In genomic region chr3:42443819-42444436, GRCh38 we compare ENCODE assay signal across 8 cellular contexts. TPM values are rescaled to one million over a fixed set of nuclear protein-coding genes. Genes with fewer than 3 reads are reported as not detected.
DNase-seq lines count a peak whose midpoint lies in the region; ATAC-seq and TF ChIP-seq lines count a peak whose summit lies in the region.

No MANE protein-coding gene starts in this region.

- no peak for TF ChIP-seq POLR2A in ovary (IDR thresholded peaks at IDR 0.05)
- no peak for TF ChIP-seq POLR2A in tibial nerve (IDR thresholded peaks at IDR 0.05)

- no peak overlapping the region for H3K27ac ChIP-seq in ovary
- H3K27ac ChIP-seq in tibial nerve, result no peak overlapping the region

- DNase-seq in Caco-2 (peak; percentile 81 to 89), MG63 (peak; percentile 48), SK-MEL-5 (ENCODE audit: low read depth, low spot score) (peak; percentile 87), activated gamma-delta T cell treated with Interleukin-2 at 50 U/mL for 16 hours (peak; percentile 75), germinal center (ENCODE audit: low spot score) (peak; percentile 79), ovary (peak; percentile 36 to 72 (median 59)), tibial nerve (ENCODE audit: low spot score in 2 of 2) (peak; percentile 70 to 83)

- 21 to 28% (median 26%) methylated on average over 9 of the region's 9 CpGs for WGBS in ovary, 3 donors
- WGBS in tibial nerve, 2 donors, result 28 to 32% methylated on average over 9 of the region's 9 CpGs

- no peaks in the 10 kb centered on the region for H3K36me3 Mint-ChIP-seq in Caco-2 (ENCODE audit: insufficient read depth, unreplicated experiment)

- ATAC-seq in GM21526 (IDR thresholded peaks at IDR 0.05; ENCODE audit: low FRiP score, unreplicated experiment), result peak; percentile 74

- H3K4me1 Mint-ChIP-seq in Caco-2 (ENCODE audit: low read depth, unreplicated experiment), result no peaks in the 10 kb centered on the region

- in situ Hi-C loops in SK-MEL-5 (cut with HindIII; ENCODE audit: low pct_unique_long_range_greater_than_20kb, low sequenced_read_pairs), result no loop called here

- no peak overlapping the region for H3K4me3 Mint-ChIP-seq in Caco-2 (ENCODE audit: unreplicated experiment)

- H3K4me3 ChIP-seq in Caco-2 (ENCODE audit: low read depth, low read length), result no peak overlapping the region
- H3K4me3 ChIP-seq in MG63, result no peak overlapping the region
- no peak overlapping the region for H3K4me3 ChIP-seq in ovary
- H3K4me3 ChIP-seq in tibial nerve, result no peak overlapping the region

- H3K27me3 ChIP-seq in Caco-2 (replicated peaks; ENCODE audit: control insufficient read depth, insufficient read depth, low read length) (no peaks in the 10 kb centered on the region), MG63 (no peaks in the 10 kb centered on the region), ovary (no peaks in the 10 kb centered on the region), tibial nerve (no peaks in the 10 kb centered on the region)

- intact Hi-C loops in Caco-2 (cut with micrococcal nuclease; ENCODE audit: unreplicated experiment), result loop anchor here (1.0 to 10.0 kb wide), 4 partner anchors 197 to 549 kb away; no protein-coding TSS in a partner anchor
- intact Hi-C loops in ovary (cut with DNase I), result loop anchor here in 1 of 4 donors (5.0 kb wide), 1 partner anchor 212 kb away; no protein-coding TSS in a partner anchor

- CTCF ChIA-PET in Caco-2 (lab: Charles Lee), result interaction anchor here (0.5 to 1.7 kb wide), 8 partner anchors 181 to 970 kb away, joined by 3 to 35 read pairs (median 4); no protein-coding TSS in a partner anchor

- H3K9me3 Mint-ChIP-seq in Caco-2 (ENCODE audit: unreplicated experiment), result no peaks in the 10 kb centered on the region

- no peak overlapping the region for H3K27ac Mint-ChIP-seq in Caco-2 (ENCODE audit: unreplicated experiment)

- peaks cover 5% of the 10 kb centered on the region for H3K27me3 Mint-ChIP-seq in Caco-2 (ENCODE audit: insufficient read depth, unreplicated experiment)

- TF ChIP-seq CTCF in Caco-2 (IDR thresholded peaks at IDR 0.05; ENCODE audit: insufficient read depth in 1 of 2, low read depth in 1 of 2, low read length in 1 of 2, severe bottlenecking in 1 of 2, unreplicated experiment in 1 of 2) (peak; percentile 92 to 93), ovary (IDR thresholded peaks at IDR 0.05) (peak in 2 of 3 donors; percentile 37 to 47), tibial nerve (IDR thresholded peaks at IDR 0.05) (peak; percentile 89 to 92 (median 90))

- BruUV-seq in Caco-2 (replicated peaks; lab: Mats Ljungman, UMichigan), result no TSS peak

- H3K36me3 ChIP-seq in Caco-2 (ENCODE audit: control insufficient read depth, insufficient read depth, low read length) (no peaks in the 10 kb centered on the region), MG63 (no peaks in the 10 kb centered on the region), ovary (no peaks in the 10 kb centered on the region), tibial nerve (no peaks in the 10 kb centered on the region)

- no peak for TF ChIP-seq EP300 in ovary (IDR thresholded peaks at IDR 0.05)
- no peak for TF ChIP-seq EP300 in tibial nerve (IDR thresholded peaks at IDR 0.05)

- POLR2A ChIA-PET in Caco-2 (lab: Charles Lee), result interaction anchor here (0.5 kb wide), 1 partner anchor 195 kb away, joined by 3 read pairs; no protein-coding TSS in a partner anchor

- no peaks in the 10 kb centered on the region for H3K9me3 ChIP-seq in Caco-2
- no peaks in the 10 kb centered on the region for H3K9me3 ChIP-seq in MG63
- H3K9me3 ChIP-seq in ovary, result no peaks in the 10 kb centered on the region
- no peaks in the 10 kb centered on the region for H3K9me3 ChIP-seq in tibial nerve

- H3K4me1 ChIP-seq in Caco-2 (no peaks in the 10 kb centered on the region), ovary (ENCODE audit: insufficient read depth) (no peaks in the 10 kb centered on the region), tibial nerve (no peaks in the 10 kb centered on the region)

RNA-seq across cellular contexts. Expression of gene LYZL4, which starts 33.5 kb away (rescaled TPM):
- total RNA-seq in Caco-2 (2022) (not detected in 2 replicates), ovary (not detected), tibial nerve (not detected)
- total RNA-seq in MG63 (2014; rRNA removed; shearing (Covaris generic); ENCODE audit: low replicate concordance), result not detected in 2 replicates
- total RNA-seq in SK-MEL-5 (2014; rRNA removed; shearing (Covaris generic)), result not detected in 2 replicates
- not detected in 2 replicates for polyA plus RNA-seq in SK-MEL-5 (2015; cell fraction: cytosol; rRNA removed)
- not detected in 2 replicates for polyA plus RNA-seq in SK-MEL-5 (2015; cell fraction: nucleus; rRNA removed)
- not detected for polyA plus RNA-seq in ovary

RNA-seq across cellular contexts. Expression of gene VIPR1, which starts 58.5 kb away (rescaled TPM):
- total RNA-seq in Caco-2 (2022), result 3.7 and 3.8 TPM in 2 replicates
- total RNA-seq in MG63 (2014; rRNA removed; shearing (Covaris generic); ENCODE audit: low replicate concordance), result not detected in 2 replicates
- 0.34 TPM in 1 of 2 replicates, not detected in the other for total RNA-seq in SK-MEL-5 (2014; rRNA removed; shearing (Covaris generic))
- 1.1 and 1.2 TPM in 2 replicates for polyA plus RNA-seq in SK-MEL-5 (2015; cell fraction: cytosol; rRNA removed)
- 6.3 and 13.4 TPM in 2 replicates for polyA plus RNA-seq in SK-MEL-5 (2015; cell fraction: nucleus; rRNA removed)
- 1 to 10 TPM in 2 of 7 donors, under 1 TPM in 5; 0.12 to 2.0 (median 0.25) TPM for total RNA-seq in ovary
- 1 to 10 TPM in 1 of 2 donors, under 1 TPM in 1; 0.47 to 2.2 TPM for polyA plus RNA-seq in ovary
- total RNA-seq in tibial nerve, result 10 to 100 TPM in 2 of 4 donors, 1 to 10 TPM in 2; 2.4 to 17.3 (median 10.4) TPM

Comparison
In these comparisons a context has a peak if more than half of its experiments do, and no peak if none do; other contexts are left out.
1. CTCF ChIP-seq: peak in every context shown above with its lines; median percentile 92 in Caco-2; 90 in tibial nerve; 42 in ovary.